ENCODE assay signal across 34 cellular contexts in genomic region chr12:112527501-112527900, GRCh38.
"Had no signal": no experiment of that assay in that cellular context is flagged by ENCODE, and none has a peak within 500 bp of the region (broad histone marks: within the 10 kb centered on the region; RNA-seq: fewer than 3 reads in every experiment).

No MANE protein-coding gene starts in this region.

- H3K36me3 ChIP-seq: MG63 had no signal

- H3K4me2 ChIP-seq: KMS-11 had no signal

- DNase-seq: Karpas-422, Kasumi-1, MG63, MM.1S, MV-4-11, NCI-H1048, NCI-H1092, NCI-H1092 treated with DMSO at 0.1 percent for 48 hours, NCI-H1105, NCI-H1105 treated with DMSO at 0.1 percent for 48 hours, NCI-H1417, NCI-H1417 treated with DMSO at 0.1 percent for 48 hours, NCI-H1436, NCI-H1436 treated with DMSO at 0.1 percent for 48 hours, NCI-H146, NCI-H1694, NCI-H1694 treated with DMSO at 0.1 percent for 48 hours, NCI-H187, NCI-H187 treated with DMSO at 0.1 percent for 48 hours, NCI-H1930, NCI-H2029, NCI-H2029 treated with DMSO at 0.1 percent for 48 hours, NCI-H2081, NCI-H2081 treated with DMSO at 0.1 percent for 48 hours, NCI-H2107, NCI-H2171, NCI-H2171 treated with DMSO at 0.1 percent for 48 hours, NCI-H2227 treated with DMSO at 0.1 percent for 48 hours, NCI-H226, NCI-H345, NCI-H446, NCI-H446 treated with DMSO at 0.1 percent for 48 hours, NCI-H510A had no signal

- H3K9ac ChIP-seq: KMS-11 had no signal

- H3K4me3 ChIP-seq: MG63 had no signal

- H3K27me3 ChIP-seq: MG63 had no signal

- H3K9me3 ChIP-seq: MG63 had no signal

- H3K27ac ChIP-seq: KMS-11 had no signal
